In the genomic region with DNA sequence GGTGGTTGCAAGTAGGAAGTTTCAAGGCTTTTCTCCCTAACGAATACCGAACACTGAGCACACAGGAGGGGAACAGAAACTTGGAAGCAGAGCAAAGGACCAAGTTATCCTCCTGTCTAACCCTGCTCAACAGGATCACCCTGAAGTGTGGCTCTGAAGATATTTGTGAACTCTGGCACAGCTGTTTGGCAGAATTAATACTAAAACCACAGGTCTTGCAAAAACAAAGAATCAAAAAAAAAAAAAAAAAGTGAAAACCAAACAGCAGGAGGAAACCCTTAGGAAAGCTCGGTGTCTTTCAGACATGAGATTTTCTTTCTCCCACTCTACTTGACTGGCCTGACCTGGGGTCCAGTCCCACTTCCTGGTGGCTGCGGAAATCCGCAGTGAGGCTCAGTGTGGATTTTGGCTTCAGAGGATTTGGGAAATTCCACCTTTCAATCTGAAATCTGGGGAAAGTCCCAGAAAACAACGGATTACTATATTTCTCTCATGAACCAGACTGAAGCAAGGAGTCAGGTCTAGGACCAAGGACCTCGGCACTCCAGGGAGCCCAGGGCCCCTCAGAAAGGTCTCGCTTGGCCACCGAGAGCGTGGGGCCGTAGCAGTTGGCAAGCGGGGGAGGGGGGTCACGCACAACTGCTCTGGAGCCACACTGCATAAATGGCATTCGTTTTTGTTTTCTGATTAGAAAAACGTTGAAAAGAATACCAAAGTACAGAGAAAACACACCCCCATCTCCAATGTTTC, we compare ENCODE assay signal across 8 cellular contexts. TPM values are rescaled to one million over a fixed set of nuclear protein-coding genes. Genes with fewer than 3 reads are reported as not detected.
DNase-seq lines count a peak whose midpoint lies in the region; ATAC-seq, FAIRE-seq and TF ChIP-seq lines count a peak whose summit lies in the region.

No MANE protein-coding gene starts in this region.

- TF ChIP-seq EP300 in SK-N-SH (IDR thresholded peaks at IDR 0.05; ENCODE audit: borderline replicate concordance in 1 of 2, low read depth in 1 of 2, low read length in 1 of 2), result no peak

- H3K27me3 ChIP-seq in SK-N-SH (ENCODE audit: insufficient read depth) (no peaks in the 10 kb centered on the region), endothelial cell of umbilical vein (ENCODE audit: control insufficient read depth in 2 of 2, insufficient read depth in 2 of 2, low read length in 2 of 2) (no peaks in the 10 kb centered on the region), mucosa of rectum (ENCODE audit: control insufficient read depth in 2 of 2, insufficient read depth in 2 of 2, low read length in 2 of 2) (no peaks in the 10 kb centered on the region), aorta (ENCODE audit: control insufficient read depth in 1 of 2, insufficient read depth in 2 of 2, low read length in 1 of 2) (no peaks in the 10 kb centered on the region)

- H3K9me2 ChIP-seq in SK-N-SH, result no peaks in the 10 kb centered on the region

- no peak for TF ChIP-seq POLR2A in endothelial cell of umbilical vein (IDR thresholded peaks at IDR 0.05; ENCODE audit: low read depth, low read length)

- FAIRE-seq in GM18507 (lab: Jason Lieb, UNC), result peak; percentile 50
- FAIRE-seq in endothelial cell of umbilical vein (lab: Jason Lieb, UNC), result peak; percentile 70

- H3K9me3 ChIP-seq in SK-N-SH, result no peaks in the 10 kb centered on the region
- no peaks in the 10 kb centered on the region for H3K9me3 ChIP-seq in endothelial cell of umbilical vein (replicated peaks; ENCODE audit: control insufficient read depth, insufficient read depth, low read length)
- no peaks in the 10 kb centered on the region for H3K9me3 ChIP-seq in mucosa of rectum (ENCODE audit: control insufficient read depth in 2 of 2, low read length in 2 of 2)
- no peaks in the 10 kb centered on the region for H3K9me3 ChIP-seq in aorta (ENCODE audit: control insufficient read depth, low read length)

- in situ Hi-C loops in ACHN (cut with HindIII; ENCODE audit: low pct_ligation_motif_present, low pct_unique_long_range_greater_than_20kb, low sequenced_read_pairs), result no loop called here

- H4K20me1 ChIP-seq in SK-N-SH (ENCODE audit: insufficient read depth), result no peaks in the 10 kb centered on the region
- no peaks in the 10 kb centered on the region for H4K20me1 ChIP-seq in endothelial cell of umbilical vein (replicated peaks; ENCODE audit: control insufficient read depth, extremely low read depth, insufficient read depth, low read length)

- no peaks in the 10 kb centered on the region for H3K36me3 ChIP-seq in SK-N-SH (replicated peaks in 1 of 2; ENCODE audit: control insufficient read depth in 1 of 2, insufficient read depth in 2 of 2, low read length in 1 of 2)
- H3K36me3 ChIP-seq in endothelial cell of umbilical vein (ENCODE audit: control insufficient read depth in 2 of 2, extremely low read depth in 1 of 2, insufficient read depth in 2 of 2, low read length in 2 of 2), result no peaks in the 10 kb centered on the region
- H3K36me3 ChIP-seq in mucosa of rectum (ENCODE audit: control insufficient read depth in 2 of 2, insufficient read depth in 2 of 2, low read length in 2 of 2), result no peaks in the 10 kb centered on the region
- no peaks in the 10 kb centered on the region for H3K36me3 ChIP-seq in aorta (ENCODE audit: control insufficient read depth in 1 of 2, insufficient read depth in 2 of 2, low read length in 1 of 2)

- H2AFZ ChIP-seq in SK-N-SH (ENCODE audit: low read depth) (peak overlapping the region; percentile 99), endothelial cell of umbilical vein (ENCODE audit: low read depth, low read length) (peak overlapping the region; percentile 99)

- H3K9ac ChIP-seq in SK-N-SH (peak overlapping the region; percentile 80), endothelial cell of umbilical vein (replicated peaks; ENCODE audit: extremely low read depth, insufficient read depth, low read length) (peak overlapping the region; percentile 77), mucosa of rectum (ENCODE audit: low read depth in 1 of 2, low read length in 2 of 2) (peak overlapping the region; percentile 52 to 81)

- dilution Hi-C loops in endothelial cell of umbilical vein (cut with MboI; ENCODE audit: extremely low pct_ligation_motif_present, low sequenced_read_pairs), result no loop called here

- peak overlapping the region; percentile 92 for H3K4me2 ChIP-seq in SK-N-SH
- peak overlapping the region; percentile 94 for H3K4me2 ChIP-seq in endothelial cell of umbilical vein (ENCODE audit: insufficient read depth, low read length)

- no peaks in the 10 kb centered on the region for H3K9me1 ChIP-seq in endothelial cell of umbilical vein (replicated peaks; ENCODE audit: control insufficient read depth, extremely low read depth, insufficient read depth, low read length)

- intact Hi-C loops in endothelial cell of umbilical vein (cut with micrococcal nuclease), result loop anchor here (1.0 to 2.0 kb wide), 4 partner anchors 14 to 138 kb away; partner anchors contain the start of gene AP1AR
- intact Hi-C loops in aorta (cut with DNase I), result loop anchor here in 1 of 2 donors (5.0 kb wide), 1 partner anchor 53 kb away; the partner anchor contains the start of gene AP1AR

- POLR2A ChIA-PET in SK-N-SH (lab: Yijun Ruan, JAX), result no interaction called here
- POLR2A ChIA-PET in endothelial cell of umbilical vein (lab: Charles Lee), result no interaction called here

- H3K4me3 ChIP-seq in SK-N-SH (ENCODE audit: low read depth in 2 of 2, low read length in 1 of 2) (peak overlapping the region; percentile 73 to 76), endothelial cell of umbilical vein (replicated peaks in 1 of 3; ENCODE audit: insufficient read depth in 1 of 3, low read depth in 1 of 3, low read length in 3 of 3) (peak overlapping the region; percentile 77 to 98 (median 92)), mucosa of rectum (ENCODE audit: low read length in 2 of 2) (peak overlapping the region; percentile 75 to 91), aorta (ENCODE audit: low read length in 2 of 2) (peak overlapping the region; percentile 51 to 84)

- no peaks in the 10 kb centered on the region for H3F3A ChIP-seq in SK-N-SH (replicated peaks; ENCODE audit: insufficient read depth)

- TSS peak; percentile 40 for BruUV-seq in endothelial cell of umbilical vein (replicated peaks; lab: Mats Ljungman, UMichigan)

- ATAC-seq in aorta (ENCODE audit: low FRiP score), result peak; percentile 55

- H3K4me1 ChIP-seq in SK-N-SH (ENCODE audit: control insufficient read depth in 1 of 2, insufficient read depth in 2 of 2, low read depth in 1 of 2, low read length in 1 of 2) (peaks cover 0 to 11% of the 10 kb centered on the region in 2 experiments; a peak in 2 of 4 replicates), endothelial cell of umbilical vein (ENCODE audit: control insufficient read depth, extremely low read depth, insufficient read depth, low read length) (peaks cover 16% of the 10 kb centered on the region), mucosa of rectum (ENCODE audit: control insufficient read depth in 2 of 2, insufficient read depth in 2 of 2, low read length in 2 of 2) (peaks cover 10 to 14% of the 10 kb centered on the region in 2 donors), aorta (ENCODE audit: control insufficient read depth in 1 of 2, insufficient read depth in 2 of 2, low read length in 2 of 2) (peaks cover 0 to 2% of the 10 kb centered on the region in 2 donors)

- H3K27ac ChIP-seq in SK-N-SH (ENCODE audit: low read depth in 2 of 2, low read length in 1 of 2) (peak overlapping the region; percentile 40 to 61), endothelial cell of umbilical vein (ENCODE audit: insufficient read depth, low read depth, low read length) (peak overlapping the region; percentile 61), mucosa of rectum (ENCODE audit: low read depth in 2 of 2, low read length in 2 of 2) (peak overlapping the region; percentile 62 to 85), aorta (ENCODE audit: low read depth in 1 of 2, low read length in 2 of 2) (peak overlapping the region in 1 of 2 donors; percentile 48)

- TF ChIP-seq RAD21 in SK-N-SH (IDR thresholded peaks at IDR 0.05; ENCODE audit: low read length), result no peak

- DNase-seq in ACHN (peak; percentile 18), GM18507 (ENCODE audit: extremely low spot score, insufficient read length, low read depth) (no peak), SK-N-SH (peak; percentile 64), endothelial cell of umbilical vein (ENCODE audit: low read depth, low spot score) (peak; percentile 69), aorta (peak in 1 of 2 donors; percentile 45), SHP77 treated with DMSO at 0.1 percent for 48 hours (lab: John Stamatoyannopoulos, UW) (no peak), LoVo (ENCODE audit: low spot score) (no peak)

- H3K79me2 ChIP-seq in SK-N-SH (ENCODE audit: insufficient read depth), result peaks cover 30% of the 10 kb centered on the region; the same call in 1 of the 2 replicates
- H3K79me2 ChIP-seq in endothelial cell of umbilical vein (ENCODE audit: control insufficient read depth, insufficient read depth, low read length), result peaks cover 39% of the 10 kb centered on the region

- TF ChIP-seq CTCF in SK-N-SH (IDR thresholded peaks at IDR 0.05), result no peak
- no peak for TF ChIP-seq CTCF in endothelial cell of umbilical vein (IDR thresholded peaks at IDR 0.05; ENCODE audit: extremely low read depth in 1 of 2, insufficient read depth in 1 of 2, low read depth in 1 of 2, low read length in 2 of 2)

- CTCF ChIA-PET in SK-N-SH (lab: Yijun Ruan, JAX), result interaction anchor here (0.7 to 2.3 kb wide), 4 partner anchors 17 to 653 kb away, joined by 3 to 9 read pairs (median 5); no protein-coding TSS in a partner anchor
- CTCF ChIA-PET in endothelial cell of umbilical vein (lab: Charles Lee), result interaction anchor here (0.7 to 1.5 kb wide), 3 partner anchors 47 to 477 kb away, joined by 3 to 6 read pairs (median 5); no protein-coding TSS in a partner anchor

- WGBS in SK-N-SH (ENCODE audit: low lambda C conversion rate), result 10% methylated on average over 15 of the region's 15 CpGs
- WGBS in aorta, 2 donors, result 0% methylated on average over 15 of the region's 15 CpGs

RNA-seq across cellular contexts. Expression of gene TIFA, which starts 0.9 kb away (rescaled TPM):
- 1.8 and 2.3 TPM in 2 replicates for polyA plus RNA-seq in SK-N-SH (2012; rRNA removed)
- 3.2 and 3.4 TPM in 2 replicates for polyA plus RNA-seq in SK-N-SH (2012; cell fraction: cytosol; rRNA removed)
- 0.36 and 1.2 TPM in 2 replicates for polyA plus RNA-seq in SK-N-SH (2012; cell fraction: nucleus; rRNA removed)
- 11.9 and 13.9 TPM in 2 replicates for total RNA-seq in endothelial cell of umbilical vein
- 3.0 and 3.9 TPM in 2 replicates for polyA plus RNA-seq in endothelial cell of umbilical vein
- polyA plus RNA-seq in endothelial cell of umbilical vein (2011; cell fraction: cytosol; rRNA removed), result 4.9 and 6.9 TPM in 2 replicates
- polyA plus RNA-seq in endothelial cell of umbilical vein (2011; cell fraction: nucleus; rRNA removed), result 2.9 and 3.5 TPM in 2 replicates
- polyA plus RNA-seq in endothelial cell of umbilical vein (2012), result 7.8 and 13.8 TPM in 2 replicates
- polyA minus RNA-seq in endothelial cell of umbilical vein, result 5.3 and 6.3 TPM in 2 replicates
- 3.3 TPM for polyA minus RNA-seq in endothelial cell of umbilical vein (2011; cell fraction: cytosol; rRNA and poly(A)+ RNA removed)
- polyA minus RNA-seq in endothelial cell of umbilical vein (2011; cell fraction: nucleus; rRNA and poly(A)+ RNA removed), result 7.7 and 9.1 TPM in 2 replicates
- 10 to 100 TPM in 1 of 2 donors, 1 to 10 TPM in 1; 8.5 to 12.6 TPM for total RNA-seq in aorta
- 10 to 100 TPM in 1 of 2 donors, 1 to 10 TPM in 1; 9.9 to 11.3 TPM for polyA plus RNA-seq in aorta

RNA-seq across cellular contexts. Expression of gene ALPK1, which starts 12.3 kb away (rescaled TPM):
- polyA plus RNA-seq in SK-N-SH (2012; rRNA removed) (2.8 and 4.5 TPM in 2 replicates), endothelial cell of umbilical vein (1.4 and 1.5 TPM in 2 replicates), aorta (10 to 100 TPM in 1 of 2 donors, 1 to 10 TPM in 1; 6.6 to 11.2 TPM)
- 2.6 and 2.7 TPM in 2 replicates for polyA plus RNA-seq in SK-N-SH (2012; cell fraction: cytosol; rRNA removed)
- 10.2 and 12.8 TPM in 2 replicates for polyA plus RNA-seq in SK-N-SH (2012; cell fraction: nucleus; rRNA removed)
- total RNA-seq in endothelial cell of umbilical vein (3.3 and 5.5 TPM in 2 replicates), aorta (10 to 100 TPM; 36.7 to 52.7 TPM)
- 1.3 and 1.5 TPM in 2 replicates for polyA plus RNA-seq in endothelial cell of umbilical vein (2011; cell fraction: cytosol; rRNA removed)
- 6.8 and 9.0 TPM in 2 replicates for polyA plus RNA-seq in endothelial cell of umbilical vein (2011; cell fraction: nucleus; rRNA removed)
- polyA plus RNA-seq in endothelial cell of umbilical vein (2012), result 3.0 and 4.4 TPM in 2 replicates
- polyA minus RNA-seq in endothelial cell of umbilical vein, result 4.4 and 8.8 TPM in 2 replicates
- 3.0 TPM for polyA minus RNA-seq in endothelial cell of umbilical vein (2011; cell fraction: cytosol; rRNA and poly(A)+ RNA removed)
- polyA minus RNA-seq in endothelial cell of umbilical vein (2011; cell fraction: nucleus; rRNA and poly(A)+ RNA removed), result 16.5 and 20.4 TPM in 2 replicates

RNA-seq across cellular contexts. Expression of gene AP1AR, which starts 53.2 kb away (rescaled TPM):
- polyA plus RNA-seq in SK-N-SH (2012; rRNA removed), result 8.5 and 11.4 TPM in 2 replicates
- 11.5 and 16.6 TPM in 2 replicates for polyA plus RNA-seq in SK-N-SH (2012; cell fraction: cytosol; rRNA removed)
- 9.7 and 10.1 TPM in 2 replicates for polyA plus RNA-seq in SK-N-SH (2012; cell fraction: nucleus; rRNA removed)
- total RNA-seq in endothelial cell of umbilical vein, result 18.6 and 20.6 TPM in 2 replicates
- polyA plus RNA-seq in endothelial cell of umbilical vein, result 4.8 and 6.6 TPM in 2 replicates
- 7.2 and 8.2 TPM in 2 replicates for polyA plus RNA-seq in endothelial cell of umbilical vein (2011; cell fraction: cytosol; rRNA removed)
- polyA plus RNA-seq in endothelial cell of umbilical vein (2011; cell fraction: nucleus; rRNA removed), result 11.1 and 18.0 TPM in 2 replicates
- 12.2 and 14.9 TPM in 2 replicates for polyA plus RNA-seq in endothelial cell of umbilical vein (2012)
- polyA minus RNA-seq in endothelial cell of umbilical vein, result 4.7 and 5.1 TPM in 2 replicates
- 12.9 TPM for polyA minus RNA-seq in endothelial cell of umbilical vein (2011; cell fraction: cytosol; rRNA and poly(A)+ RNA removed)
- 7.2 and 12.3 TPM in 2 replicates for polyA minus RNA-seq in endothelial cell of umbilical vein (2011; cell fraction: nucleus; rRNA and poly(A)+ RNA removed)
- 10 to 100 TPM; 12.9 to 17.9 TPM for total RNA-seq in aorta
- polyA plus RNA-seq in aorta, result 10 to 100 TPM in 1 of 2 donors, 1 to 10 TPM in 1; 9.4 to 15.3 TPM

Comparison
In these comparisons a context has a peak if more than half of its experiments do, and no peak if none do; other contexts are left out.
1. DNase-seq: peak in ACHN (single experiment), SK-N-SH (single experiment) and endothelial cell of umbilical vein (single experiment); none in GM18507 (single experiment), SHP77 treated with DMSO at 0.1 percent for 48 hours (single experiment) and LoVo (single experiment).
2. Peak in every context shown above with its lines, with median percentiles within 50 percentile points of each other: H3K4me3 ChIP-seq and H3K9ac ChIP-seq.